In the genomic region with DNA sequence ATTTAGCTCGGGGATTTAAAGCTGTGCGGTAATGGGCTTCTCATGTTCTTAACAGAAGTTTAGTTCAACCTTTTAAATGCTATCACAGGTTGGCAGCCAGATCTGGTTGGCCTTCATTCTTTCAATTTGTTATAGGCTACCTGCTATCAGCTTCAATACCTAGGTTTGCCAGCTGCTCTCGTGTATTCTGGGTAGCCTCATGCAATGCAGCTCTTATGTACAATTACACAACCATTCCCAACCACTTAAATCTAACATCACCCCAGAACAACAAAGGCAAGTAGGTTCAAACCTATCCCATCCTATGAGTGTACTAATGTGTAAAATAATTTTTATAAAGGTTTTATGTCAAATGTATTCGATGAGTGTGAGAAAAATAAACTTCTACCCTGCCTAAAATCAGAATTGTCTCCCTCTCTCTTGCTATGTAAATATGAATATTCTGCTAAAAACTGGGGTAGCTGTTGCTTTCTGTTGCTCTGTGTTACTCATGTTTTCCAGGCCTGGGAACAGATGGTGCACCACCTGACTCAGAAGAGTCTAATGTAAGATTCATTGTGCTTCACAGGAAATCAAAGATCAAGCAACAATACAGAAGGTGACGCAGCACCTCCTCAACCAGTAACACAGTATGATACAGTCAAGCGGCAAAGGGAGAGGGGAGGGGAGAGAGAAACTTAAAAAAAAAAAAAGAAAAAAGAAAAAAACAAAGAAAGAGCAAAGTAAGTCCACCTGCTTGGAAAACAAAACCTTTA, we compare ENCODE assay signal across 11 cellular contexts.
DNase-seq lines count a peak whose midpoint lies in the region; ATAC-seq and TF ChIP-seq lines count a peak whose summit lies in the region.
"Had no signal": no experiment of that assay in that cellular context is flagged by ENCODE, and none has a peak within 500 bp of the region (broad histone marks: within the 10 kb centered on the region; RNA-seq: fewer than 3 reads in every experiment).

No MANE protein-coding gene starts in this region.

- H3K9me3 ChIP-seq in osteoblast (ENCODE audit: low read depth, low read length) (no peaks in the 10 kb centered on the region), suprapubic skin (no peaks in the 10 kb centered on the region), right lobe of liver (peaks cover 0 to 3% (median 0%) of the 10 kb centered on the region in 4 donors)

- ATAC-seq in right lobe of liver = no peak

- TF ChIP-seq POLR2A in suprapubic skin (IDR thresholded peaks at IDR 0.05) (no peak), right lobe of liver (IDR thresholded peaks at IDR 0.05) (no peak)

- H3K79me2 ChIP-seq in osteoblast (ENCODE audit: insufficient read depth, low read length) = no peaks in the 10 kb centered on the region

- H4K20me1 ChIP-seq in osteoblast (ENCODE audit: insufficient read depth, low read length) = no peaks in the 10 kb centered on the region

- no peak for TF ChIP-seq EP300 in suprapubic skin (IDR thresholded peaks at IDR 0.05)

- no peak for TF ChIP-seq CTCF in osteoblast (IDR thresholded peaks at IDR 0.05; ENCODE audit: extremely low read depth, low read depth, low read length)
- TF ChIP-seq CTCF in suprapubic skin (IDR thresholded peaks at IDR 0.05) = no peak
- TF ChIP-seq CTCF in right lobe of liver (IDR thresholded peaks at IDR 0.05) = no peak

- H3K4me3 ChIP-seq in osteoblast (ENCODE audit: insufficient read depth, low read length) (no peak overlapping the region), suprapubic skin (no peak overlapping the region), right lobe of liver (no peak overlapping the region)
- H3K4me3 ChIP-seq: SK-N-MC had no signal

- H2AFZ ChIP-seq in osteoblast (ENCODE audit: low read length) = peak overlapping the region; percentile 31

- 66% methylated on average over 6 of the region's 6 CpGs for WGBS in suprapubic skin
- WGBS in right lobe of liver (ENCODE audit: insufficient coverage, low coverage, low lambda C conversion rate, missing lambda C conversion rate) = 67% methylated on average over 6 of the region's 6 CpGs

- H3K27ac ChIP-seq in osteoblast (ENCODE audit: low read depth, low read length) (peak overlapping the region; percentile 85), suprapubic skin (no peak overlapping the region), right lobe of liver (no peak overlapping the region)
- H3K27ac ChIP-seq: SK-N-MC had no signal

- peak overlapping the region; percentile 15 for H3K4me2 ChIP-seq in osteoblast (ENCODE audit: insufficient read depth, low read length)

- H3K27me3 ChIP-seq in osteoblast (ENCODE audit: insufficient read depth, low read length) (no peaks in the 10 kb centered on the region), suprapubic skin (no peaks in the 10 kb centered on the region), right lobe of liver (no peaks in the 10 kb centered on the region)

- H3K4me1 ChIP-seq in osteoblast (ENCODE audit: insufficient read depth, low read length) (peaks cover 12% of the 10 kb centered on the region), suprapubic skin (no peaks in the 10 kb centered on the region), right lobe of liver (no peaks in the 10 kb centered on the region)

- DNase-seq in NCI-H2227 (lab: John Stamatoyannopoulos, UW; ENCODE audit: unreplicated experiment) (peak; percentile 2), NCI-H2227 treated with DMSO at 0.1 percent for 48 hours (lab: John Stamatoyannopoulos, UW) (no peak), NCI-H2171 treated with DMSO at 0.1 percent for 48 hours (lab: John Stamatoyannopoulos, UW) (peak; percentile 98), cerebellum (ENCODE audit: low spot score) (peak; percentile 74), osteoblast (ENCODE audit: insufficient read length, low spot score, missing footprints) (no peak), suprapubic skin (ENCODE audit: low spot score in 2 of 2) (no peak), right lobe of liver (no peak), Kasumi-1 (lab: John Stamatoyannopoulos, UW) (no peak)
- DNase-seq: H7, occipital lobe had no signal

- no peaks in the 10 kb centered on the region for H3K36me3 ChIP-seq in osteoblast (ENCODE audit: insufficient read depth, low read length)
- H3K36me3 ChIP-seq in suprapubic skin = no peaks in the 10 kb centered on the region
- H3K36me3 ChIP-seq in right lobe of liver = no peaks in the 10 kb centered on the region

- intact Hi-C loops in right lobe of liver (cut with DNase I) = no loop called here

Comparison
In these comparisons a context has a peak if more than half of its experiments do, and no peak if none do; other contexts are left out.
1. DNase-seq: peak in NCI-H2227 (single experiment), NCI-H2171 treated with DMSO at 0.1 percent for 48 hours (single experiment) and cerebellum (single experiment); none in NCI-H2227 treated with DMSO at 0.1 percent for 48 hours (single experiment), osteoblast (single experiment), suprapubic skin (0 of 2), right lobe of liver (0 of 3) and Kasumi-1 (0 of 2).